ENCODE assay signal across 19 cellular contexts in the genomic region with DNA sequence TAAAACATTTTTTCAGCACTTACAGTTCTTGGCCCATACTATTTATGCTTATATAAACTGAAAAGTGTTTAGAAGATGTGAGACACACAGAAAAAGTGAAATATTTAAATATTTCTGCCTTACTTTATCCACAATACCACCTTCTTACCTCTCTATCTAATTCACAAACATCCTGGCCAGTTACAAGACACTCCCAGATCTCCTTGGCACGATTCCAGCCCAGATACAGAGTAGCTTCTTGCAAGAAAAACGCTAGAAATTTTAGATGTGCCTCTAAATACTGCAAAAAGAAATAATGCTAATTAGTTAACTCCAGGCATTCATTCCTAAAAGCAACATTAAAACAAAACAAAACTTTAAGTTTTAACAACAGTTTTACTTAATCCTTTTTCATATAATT.
DNase-seq lines count a peak whose midpoint lies in the region; ATAC-seq and TF ChIP-seq lines count a peak whose summit lies in the region.
"Had no signal": no experiment of that assay in that cellular context is flagged by ENCODE, and none has a peak within 500 bp of the region (broad histone marks: within the 10 kb centered on the region; RNA-seq: fewer than 3 reads in every experiment).

No MANE protein-coding gene starts in this region.

- H3K27ac ChIP-seq in PC-3 (ENCODE audit: low read length) (no peak overlapping the region), WERI-Rb-1 (no peak overlapping the region)
- H3K27ac ChIP-seq: esophagus muscularis mucosa, right lobe of liver, SJCRH30 had no signal

- peaks cover 27% of the 10 kb centered on the region for H3K4me1 Mint-ChIP-seq in CD14-positive monocyte

- H3K27me3 ChIP-seq in PC-3 (ENCODE audit: low read length) (no peaks in the 10 kb centered on the region), WERI-Rb-1 (ENCODE audit: insufficient read depth, low read depth, severe bottlenecking) (no peaks in the 10 kb centered on the region)
- H3K27me3 ChIP-seq: esophagus muscularis mucosa, heart left ventricle, MG63, right lobe of liver, SJCRH30 had no signal

- no TSS peak for BruUV-seq in PC-3 (replicated peaks; lab: Mats Ljungman, UMichigan)

- CTCF ChIA-PET in PC-3 (lab: Charles Lee) = no interaction called here

- no peaks in the 10 kb centered on the region for H3K9me2 ChIP-seq in PC-3 (replicated peaks; ENCODE audit: low read length)

- no peaks in the 10 kb centered on the region for H3K4me1 ChIP-seq in PC-3 (ENCODE audit: insufficient read depth, low read length)
- H3K4me1 ChIP-seq: right lobe of liver, SJCRH30 had no signal

- H3K9me3 Mint-ChIP-seq in CD14-positive monocyte = no peaks in the 10 kb centered on the region
- H3K9me3 Mint-ChIP-seq: activated T-helper 17 cell treated with anti-CD3 and anti-CD28 coated beads, Interleukin-2, amount 50 U/mL, for 72 hours had no signal

- no peak overlapping the region for H3K9ac ChIP-seq in PC-3 (ENCODE audit: low read length)

- no peaks in the 10 kb centered on the region for H3K79me2 ChIP-seq in PC-3 (ENCODE audit: low read length)

- H3K36me3 Mint-ChIP-seq in CD14-positive monocyte = peaks cover 44 to 53% of the 10 kb centered on the region in 2 donors

- H3K36me3 ChIP-seq in PC-3 (ENCODE audit: low read depth, low read length) (peaks cover 34% of the 10 kb centered on the region), WERI-Rb-1 (peaks cover 37% of the 10 kb centered on the region)

- POLR2A ChIA-PET in PC-3 (lab: Charles Lee; ENCODE audit: unreplicated experiment) = no interaction called here

- TF ChIP-seq CTCF in PC-3 (conservative IDR thresholded peaks at IDR 0.05; ENCODE audit: low read depth, low read length) = no peak
- no peak for TF ChIP-seq CTCF in CD14-positive monocyte (IDR thresholded peaks at IDR 0.05)
- TF ChIP-seq CTCF in WERI-Rb-1 (IDR thresholded peaks at IDR 0.05; ENCODE audit: low read depth, low read length) = no peak

- no peak overlapping the region for H3K4me2 ChIP-seq in PC-3 (ENCODE audit: low read length)

- no peak overlapping the region for H3K27ac Mint-ChIP-seq in CD14-positive monocyte
- H3K27ac Mint-ChIP-seq: activated T-helper 17 cell treated with anti-CD3 and anti-CD28 coated beads, Interleukin-2, amount 50 U/mL, for 72 hours had no signal

- no peak overlapping the region for H3K4me3 ChIP-seq in PC-3 (ENCODE audit: low read length)
- no peak overlapping the region for H3K4me3 ChIP-seq in WERI-Rb-1 (ENCODE audit: low read depth, low read length)
- H3K4me3 ChIP-seq: esophagus muscularis mucosa, heart left ventricle, MG63, right lobe of liver, SJCRH30 had no signal

- peaks cover 0 to 1% (median 0%) of the 10 kb centered on the region in 3 donors for H3K27me3 Mint-ChIP-seq in CD14-positive monocyte (ENCODE audit: low read depth in 3 of 3)
- H3K27me3 Mint-ChIP-seq: activated T-helper 17 cell treated with anti-CD3 and anti-CD28 coated beads, Interleukin-2, amount 50 U/mL, for 72 hours had no signal

- no peaks in the 10 kb centered on the region for H4K20me1 ChIP-seq in PC-3 (ENCODE audit: low read length)

- H2AFZ ChIP-seq in PC-3 (ENCODE audit: low read length) = no peak overlapping the region

- H3K9me3 ChIP-seq in PC-3 (ENCODE audit: low read length) (no peaks in the 10 kb centered on the region), WERI-Rb-1 (ENCODE audit: severe bottlenecking) (no peaks in the 10 kb centered on the region)
- H3K9me3 ChIP-seq: esophagus muscularis mucosa, heart left ventricle, MG63, right lobe of liver, SJCRH30 had no signal

- DNase-seq in DMS53 (lab: John Stamatoyannopoulos, UW) (peak; percentile 16), DMS53 treated with DMSO at 0.1 percent for 48 hours (lab: John Stamatoyannopoulos, UW; ENCODE audit: unreplicated experiment) (no peak), PC-3 (peak; percentile 18), cerebellar cortex (ENCODE audit: low spot score) (peak; percentile 59), sciatic nerve (ENCODE audit: low spot score) (peak; percentile 74), CD14-positive monocyte (ENCODE audit: low spot score) (no peak), WERI-Rb-1 (no peak)
- DNase-seq: 8988T; cortex of kidney; islet precursor cell; MG63; NCI-H2107; right lobe of liver; stimulated activated CD4-positive, alpha-beta T cell treated with anti-CD3 and anti-CD28 coated beads, Interleukin-4, amount 100 ng/mL, for 1 hour had no signal

- H3F3A ChIP-seq in PC-3 (ENCODE audit: low read length, unreplicated experiment) = no peaks in the 10 kb centered on the region

- no peak overlapping the region for H3K4me3 Mint-ChIP-seq in CD14-positive monocyte
- H3K4me3 Mint-ChIP-seq: activated T-helper 17 cell treated with anti-CD3 and anti-CD28 coated beads, Interleukin-2, amount 50 U/mL, for 72 hours had no signal

- intact Hi-C loops in PC-3 (cut with micrococcal nuclease) = no loop called here
- intact Hi-C loops in sciatic nerve (cut with DNase I) = no loop called here
- intact Hi-C loops in CD14-positive monocyte (cut with micrococcal nuclease) = loop anchor here in 1 of 2 donors (10.0 kb wide), 1 partner anchor 1438 kb away; no protein-coding TSS in a partner anchor

- ATAC-seq in PC-3 (no peak), sciatic nerve (no peak), HG02885 (IDR thresholded peaks at IDR 0.05; ENCODE audit: poor library complexity, unreplicated experiment) (no peak)
- ATAC-seq: activated T-helper 17 cell treated with anti-CD3 and anti-CD28 coated beads, Interleukin-2, amount 50 U/mL, for 72 hours; heart left ventricle had no signal

Comparison
In these comparisons a context has a peak if more than half of its experiments do, and no peak if none do; other contexts are left out.
1. DNase-seq: peak in DMS53 (single experiment), PC-3 (single experiment), cerebellar cortex (single experiment) and sciatic nerve (single experiment); none in DMS53 treated with DMSO at 0.1 percent for 48 hours (single experiment), CD14-positive monocyte (single experiment) and WERI-Rb-1 (single experiment).